1 cellular context compared by ENCODE assay signal in genomic region chr11:61545341-61545740, GRCh38.
TF ChIP-seq lines count a peak whose summit lies in the region.

No MANE protein-coding gene starts in this region.

TF ChIP-seq in HEK293T, 16 proteins besides CTCF, POLR2A, EP300 and RAD21 (continued from another document):
- no peak for TF ChIP-seq PKNOX1 (IDR thresholded peaks at IDR 0.05)
- no peak for TF ChIP-seq ZNF384 (IDR thresholded peaks at IDR 0.05)
- no peak for TF ChIP-seq ARNT (IDR thresholded peaks at IDR 0.05)
